ENCODE assay signal across 8 cellular contexts in the genomic region with DNA sequence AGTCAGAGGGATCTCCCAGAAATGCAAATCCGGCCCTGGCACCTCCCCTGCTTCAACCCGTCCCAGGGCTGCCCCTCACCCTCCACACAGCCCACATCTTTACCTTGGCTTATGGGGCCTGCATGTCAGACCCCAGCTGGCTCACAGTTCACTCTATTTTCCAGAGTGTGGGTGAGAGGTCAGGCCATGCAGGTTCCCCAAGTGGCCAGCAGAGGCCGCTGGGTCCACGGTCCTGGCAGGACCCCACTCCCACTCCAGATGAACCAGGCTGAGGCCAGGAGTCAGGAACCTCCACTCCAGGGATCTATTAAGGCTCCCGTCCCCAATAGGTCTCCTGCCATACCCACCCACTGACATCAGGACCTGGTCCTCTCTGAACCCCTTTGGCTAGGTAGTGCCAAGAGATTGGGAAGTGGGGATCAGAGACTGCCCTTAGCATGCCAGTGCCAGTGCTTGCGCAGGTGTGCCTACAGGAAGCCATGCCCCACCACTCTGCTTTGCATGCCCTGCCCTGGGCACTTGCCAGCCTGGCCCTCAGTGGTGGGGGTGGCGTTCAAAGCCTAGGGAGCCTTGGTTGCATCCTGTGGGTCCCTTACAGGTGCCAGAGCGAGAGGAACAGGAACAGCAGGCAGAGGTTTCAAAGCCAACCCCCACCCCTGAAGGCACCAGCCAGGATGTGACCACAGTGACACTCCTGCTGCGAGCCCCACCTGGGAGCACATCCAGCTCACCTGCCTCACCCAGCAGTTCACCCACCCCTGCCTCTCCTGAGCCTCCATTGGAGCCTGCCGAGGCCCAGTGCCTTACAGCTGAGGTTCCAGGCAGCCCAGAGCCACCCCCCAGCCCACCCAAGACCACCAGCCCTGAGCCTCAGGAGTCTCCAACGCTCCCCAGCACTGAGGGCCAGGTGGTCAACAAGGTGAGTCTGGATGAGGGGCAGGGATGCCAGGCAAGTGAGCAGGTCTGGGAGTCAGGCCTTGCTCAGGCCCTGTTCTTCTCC. TPM values are rescaled to one million over a fixed set of nuclear protein-coding genes. Genes with fewer than 3 reads are reported as not detected.
A peak's percentile ranks its signal among the peaks of the same experiment; 100 is the strongest.
DNase-seq lines count a peak whose midpoint lies in the region; ATAC-seq, FAIRE-seq and TF ChIP-seq lines count a peak whose summit lies in the region.
"Had no signal": no experiment of that assay in that cellular context is flagged by ENCODE, and none has a peak within 500 bp of the region (broad histone marks: within the 10 kb centered on the region; RNA-seq: fewer than 3 reads in every experiment).

No MANE protein-coding gene starts in this region.

- no peaks in the 10 kb centered on the region for H3K9me3 Mint-ChIP-seq in activated CD4-positive, alpha-beta memory T cell treated with anti-CD3 and anti-CD28 coated beads for 36 hours
- H3K9me3 Mint-ChIP-seq: naive B cell had no signal

- no peak overlapping the region for H3K27ac Mint-ChIP-seq in activated CD4-positive, alpha-beta memory T cell treated with anti-CD3 and anti-CD28 coated beads for 36 hours
- H3K27ac Mint-ChIP-seq: naive B cell had no signal

- intact Hi-C loops in activated CD4-positive, alpha-beta memory T cell treated with anti-CD3 and anti-CD28 coated beads for 36 hours (cut with micrococcal nuclease) = loop anchor here (1.0 to 10.0 kb wide), 2 partner anchors 60 to 125 kb away; partner anchors contain the start of gene LIMK2

- no peaks in the 10 kb centered on the region for H3K27me3 ChIP-seq in DND-41 (ENCODE audit: insufficient read depth, low read length, poor library complexity)

- H3K79me2 ChIP-seq in DND-41 (ENCODE audit: insufficient read depth, low read length) = peaks cover 2% of the 10 kb centered on the region

- DNase-seq in DND-41 (peak; percentile 32), HTR-8/SVneo (ENCODE audit: insufficient read length, low spot score) (peak; percentile 45), germinal center (ENCODE audit: low spot score) (peak; percentile 76), retinal pigment epithelial cell (ENCODE audit: low read depth) (no peak)
- peak; percentile 52 for DNase-seq in activated CD4-positive, alpha-beta memory T cell treated with anti-CD3 and anti-CD28 coated beads for 36 hours
- DNase-seq: naive B cell had no signal

- H3K4me2 ChIP-seq in DND-41 (ENCODE audit: insufficient read depth, low read length) = no peak overlapping the region

- peaks cover 12% of the 10 kb centered on the region for H3K4me1 ChIP-seq in DND-41 (ENCODE audit: insufficient read depth, low read length)

- no peaks in the 10 kb centered on the region; the same call in 1 of the 2 replicates for H4K20me1 ChIP-seq in DND-41 (ENCODE audit: insufficient read depth, low read length)

- CTCF ChIA-PET in activated CD4-positive, alpha-beta memory T cell treated with anti-CD3 and anti-CD28 coated beads for 36 hours (lab: Charles Lee) = interaction anchor here (1.0 to 1.6 kb wide), 6 partner anchors 14 to 224 kb away, joined by 3 to 7 read pairs (median 5); partner anchors contain the start of gene SELENOM

- POLR2A ChIA-PET in activated CD4-positive, alpha-beta memory T cell treated with anti-CD3 and anti-CD28 coated beads for 36 hours (lab: Charles Lee) = no interaction called here

- H3K4me1 Mint-ChIP-seq in activated CD4-positive, alpha-beta memory T cell treated with anti-CD3 and anti-CD28 coated beads for 36 hours (ENCODE audit: low read depth) = no peaks in the 10 kb centered on the region

- no peaks in the 10 kb centered on the region for H3K9me3 ChIP-seq in DND-41 (ENCODE audit: insufficient read depth, low read length, severe bottlenecking)

- no peak overlapping the region for H3K4me3 ChIP-seq in DND-41 (ENCODE audit: low read depth in 1 of 2, low read length in 2 of 2)
- H3K4me3 ChIP-seq in retinal pigment epithelial cell (ENCODE audit: low read length) = no peak overlapping the region

- H3K4me3 Mint-ChIP-seq in activated CD4-positive, alpha-beta memory T cell treated with anti-CD3 and anti-CD28 coated beads for 36 hours = no peak overlapping the region

- H3K9ac ChIP-seq in DND-41 (ENCODE audit: low read depth, low read length) = no peak overlapping the region

- no peak for FAIRE-seq in HTR-8/SVneo (lab: Jason Lieb, UNC)

- ATAC-seq in DND-41 (ENCODE audit: insufficient read depth, low read depth) (no peak), HG03442 (IDR thresholded peaks at IDR 0.05; ENCODE audit: unreplicated experiment) (no peak), GM19035 (IDR thresholded peaks at IDR 0.05; ENCODE audit: unreplicated experiment) (no peak)

- H3K36me3 Mint-ChIP-seq in activated CD4-positive, alpha-beta memory T cell treated with anti-CD3 and anti-CD28 coated beads for 36 hours = no peaks in the 10 kb centered on the region
- H3K36me3 Mint-ChIP-seq: naive B cell had no signal

- TF ChIP-seq CTCF in DND-41 (IDR thresholded peaks at IDR 0.05; ENCODE audit: borderline replicate concordance, extremely low read depth, low read length, poor library complexity, severe bottlenecking) = peak; percentile 68
- TF ChIP-seq CTCF in retinal pigment epithelial cell (conservative IDR thresholded peaks at IDR 0.05; ENCODE audit: low read depth, low read length) = peak; percentile 89

- no peak overlapping the region for H2AFZ ChIP-seq in DND-41 (ENCODE audit: low read depth, low read length)

- H3K36me3 ChIP-seq in DND-41 (ENCODE audit: insufficient read depth, low read length) = peaks cover 58% of the 10 kb centered on the region

- no peak overlapping the region for H3K27ac ChIP-seq in DND-41 (ENCODE audit: low read length)

- H3K27me3 Mint-ChIP-seq in activated CD4-positive, alpha-beta memory T cell treated with anti-CD3 and anti-CD28 coated beads for 36 hours = no peaks in the 10 kb centered on the region
- H3K27me3 Mint-ChIP-seq: naive B cell had no signal

RNA-seq across cellular contexts. Expression of gene SMTN, which starts 8.3 kb away (rescaled TPM):
- 10 to 100 TPM; 55.1 to 57.4 TPM for total RNA-seq in activated CD4-positive, alpha-beta memory T cell treated with anti-CD3 and anti-CD28 coated beads for 36 hours

RNA-seq across cellular contexts. Expression of gene SELENOM, which starts 18.0 kb away (rescaled TPM):
- 10 to 100 TPM; 14.1 to 14.3 TPM for total RNA-seq in activated CD4-positive, alpha-beta memory T cell treated with anti-CD3 and anti-CD28 coated beads for 36 hours

RNA-seq across cellular contexts. Expression of gene INPP5J, which starts 33.4 kb away (rescaled TPM):
- under 1 TPM in 1 of 2 experiments, not detected in 1; 0.14 TPM for total RNA-seq in activated CD4-positive, alpha-beta memory T cell treated with anti-CD3 and anti-CD28 coated beads for 36 hours

RNA-seq across cellular contexts. Expression of gene PLA2G3, which starts 50.9 kb away (rescaled TPM):
- not detected for total RNA-seq in activated CD4-positive, alpha-beta memory T cell treated with anti-CD3 and anti-CD28 coated beads for 36 hours
